ENCODE assay signal across 21 cellular contexts in genomic region chr1:248648770-248649536, GRCh38. TPM values are rescaled to one million over a fixed set of nuclear protein-coding genes. Genes with fewer than 3 reads are reported as not detected.
"Had no signal": no experiment of that assay in that cellular context is flagged by ENCODE, and none has a peak within 500 bp of the region (broad histone marks: within the 10 kb centered on the region; RNA-seq: fewer than 3 reads in every experiment).

No MANE protein-coding gene starts in this region.

RNA-seq across cellular contexts. Expression of gene OR2T35, which starts 3.9 kb away (rescaled TPM):
- total RNA-seq: natural killer cell treated with Interleukin-12 subunit alpha and Interleukin-12 subunit beta and Interleukin-15 and Interleukin-18, amount 100 ng/mL, for 72 hours; neural crest cell; omental fat pad; osteocyte; pancreas; posterior vena cava; prostate gland; pulmonary artery endothelial cell; right atrium auricular region; sciatic nerve; smooth muscle cell; stomach; subcutaneous adipose tissue; temporal lobe; thoracic aorta; thyroid gland; tibial nerve; upper lobe of left lung; ureter; vagina had no signal
- polyA plus RNA-seq: pancreas, smooth muscle cell, spleen, stomach had no signal

RNA-seq across cellular contexts. Expression of gene OR2T27, which starts 6.4 kb away (rescaled TPM):
- total RNA-seq: natural killer cell treated with Interleukin-12 subunit alpha and Interleukin-12 subunit beta and Interleukin-15 and Interleukin-18, amount 100 ng/mL, for 72 hours; neural crest cell; omental fat pad; osteocyte; pancreas; posterior vena cava; prostate gland; pulmonary artery endothelial cell; right atrium auricular region; sciatic nerve; smooth muscle cell; spleen; stomach; subcutaneous adipose tissue; temporal lobe; thoracic aorta; thyroid gland; tibial nerve; upper lobe of left lung; ureter; vagina had no signal
- polyA plus RNA-seq: pancreas, smooth muscle cell, spleen, stomach had no signal

RNA-seq across cellular contexts. Expression of gene OR2T11, which starts 14.1 kb away (rescaled TPM):
- total RNA-seq: natural killer cell treated with Interleukin-12 subunit alpha and Interleukin-12 subunit beta and Interleukin-15 and Interleukin-18, amount 100 ng/mL, for 72 hours; neural crest cell; omental fat pad; osteocyte; posterior vena cava; prostate gland; pulmonary artery endothelial cell; right atrium auricular region; sciatic nerve; smooth muscle cell; stomach; subcutaneous adipose tissue; temporal lobe; thoracic aorta; thyroid gland; tibial nerve; ureter; vagina had no signal
- polyA plus RNA-seq: smooth muscle cell, stomach had no signal

RNA-seq across cellular contexts. Expression of gene OR2T10, which starts 51.5 kb away (rescaled TPM):
- total RNA-seq: natural killer cell treated with Interleukin-12 subunit alpha and Interleukin-12 subunit beta and Interleukin-15 and Interleukin-18, amount 100 ng/mL, for 72 hours; neural crest cell; omental fat pad; osteocyte; posterior vena cava; prostate gland; pulmonary artery endothelial cell; right atrium auricular region; sciatic nerve; smooth muscle cell; stomach; subcutaneous adipose tissue; temporal lobe; thoracic aorta; thyroid gland; tibial nerve; upper lobe of left lung; ureter; vagina had no signal
- polyA plus RNA-seq: smooth muscle cell, stomach had no signal

RNA-seq across cellular contexts. Expression of gene OR14I1, which starts 53.6 kb away (rescaled TPM):
- total RNA-seq: natural killer cell treated with Interleukin-12 subunit alpha and Interleukin-12 subunit beta and Interleukin-15 and Interleukin-18, amount 100 ng/mL, for 72 hours; neural crest cell; omental fat pad; osteocyte; pancreas; posterior vena cava; prostate gland; pulmonary artery endothelial cell; right atrium auricular region; sciatic nerve; smooth muscle cell; spleen; stomach; subcutaneous adipose tissue; temporal lobe; thoracic aorta; thyroid gland; tibial nerve; upper lobe of left lung; ureter; vagina had no signal
- polyA plus RNA-seq: pancreas, smooth muscle cell, spleen, stomach had no signal
